ENCODE assay signal across 29 cellular contexts in genomic region chr6:164534070-164534766, GRCh38.
"Had no signal": no experiment of that assay in that cellular context is flagged by ENCODE, and none has a peak within 500 bp of the region (broad histone marks: within the 10 kb centered on the region; RNA-seq: fewer than 3 reads in every experiment).

No MANE protein-coding gene starts in this region.

- DNase-seq: activated B cell treated with CpG ODN at 0.5 μM for 24 hours; activated CD4-positive, alpha-beta T cell treated with anti-CD3 and anti-CD28 coated beads for 48 hours; activated CD4-positive, alpha-beta T cell treated with anti-CD3 and anti-CD28 coated beads, Interleukin-2, amount 50 U/mL, for 1 hour; activated CD4-positive, alpha-beta T cell treated with anti-CD3 and anti-CD28 coated beads, Interleukin-2, amount 50 U/mL, for 48 hours; activated CD8-positive, alpha-beta memory T cell treated with anti-CD3 and anti-CD28 coated beads for 24 hours; activated CD8-positive, alpha-beta T cell treated with anti-CD3 and anti-CD28 coated beads for 36 hours; activated effector memory CD4-positive, alpha-beta T cell treated with Interleukin-2 at 50 U/mL for 16 hours; activated gamma-delta T cell treated with Interleukin-2 at 50 U/mL for 16 hours; activated naive CD4-positive, alpha-beta T cell treated with anti-CD3 and anti-CD28 coated beads, Interleukin-2, amount 50 U/mL, for 16 hours; activated naive CD4-positive, alpha-beta T cell treated with Interleukin-2 at 50 U/mL for 16 hours; activated T-cell treated with anti-CD3 and anti-CD28 coated beads, Interleukin-2, amount 50 U/mL, for 4 hours; amniotic stem cell; anterior cingulate cortex; central memory CD4-positive, alpha-beta T cell; cerebellar nuclear complex; colonic mucosa; effector CD8-positive, alpha-beta T cell; esophagus squamous epithelium; foreskin melanocyte; T-helper 1 cell; T-helper 17 cell; T1000; WERI-Rb-1 had no signal

- H3K4me1 Mint-ChIP-seq: activated B cell treated with CpG ODN at 0.5 μM for 24 hours; activated T-helper 17 cell treated with anti-CD3 and anti-CD28 coated beads, Interleukin-2, amount 50 U/mL, for 72 hours; T-helper 17 cell had no signal

- H3K4me3 Mint-ChIP-seq: activated B cell treated with CpG ODN at 0.5 μM for 24 hours; activated CD8-positive, alpha-beta T cell treated with anti-CD3 and anti-CD28 coated beads for 36 hours; activated naive CD8-positive, alpha-beta T cell; activated T-cell treated with anti-CD3 and anti-CD28 coated beads, Interleukin-2, amount 50 U/mL, for 4 hours; activated T-helper 17 cell treated with anti-CD3 and anti-CD28 coated beads, Interleukin-2, amount 50 U/mL, for 72 hours; T-helper 17 cell; T-helper 2 cell treated with Interferon-gamma antibody and Interleukin-4, amounts not matched to agents 5 μg/mL and 100 μg/mL, for 36 hours had no signal

- H3K27ac ChIP-seq: colonic mucosa, epithelial cell of prostate, esophagus squamous epithelium, gastroesophageal sphincter, WERI-Rb-1 had no signal

- H3K27me3 ChIP-seq: colonic mucosa, esophagus squamous epithelium, gastroesophageal sphincter had no signal

- H3K27me3 Mint-ChIP-seq: activated B cell treated with CpG ODN at 0.5 μM for 24 hours; activated CD8-positive, alpha-beta T cell treated with anti-CD3 and anti-CD28 coated beads for 36 hours; activated naive CD8-positive, alpha-beta T cell; activated T-helper 17 cell treated with anti-CD3 and anti-CD28 coated beads, Interleukin-2, amount 50 U/mL, for 72 hours; T-helper 17 cell had no signal

- H3K4me3 ChIP-seq: colonic mucosa, esophagus squamous epithelium, gastroesophageal sphincter had no signal

- H3K27ac Mint-ChIP-seq: activated B cell treated with CpG ODN at 0.5 μM for 24 hours; activated CD8-positive, alpha-beta T cell treated with anti-CD3 and anti-CD28 coated beads for 36 hours; activated naive CD8-positive, alpha-beta T cell; activated T-helper 17 cell treated with anti-CD3 and anti-CD28 coated beads, Interleukin-2, amount 50 U/mL, for 72 hours; T-helper 17 cell; T-helper 2 cell treated with Interferon-gamma antibody and Interleukin-4, amounts not matched to agents 5 μg/mL and 100 μg/mL, for 36 hours had no signal

- H3K36me3 ChIP-seq: colonic mucosa, esophagus squamous epithelium, gastroesophageal sphincter, WERI-Rb-1 had no signal

- ATAC-seq: activated CD4-positive, CD25-positive, alpha-beta regulatory T cell treated with anti-CD3 and anti-CD28 coated beads, Interleukin-2, amount 50 U/mL, for 24 hours; activated CD8-positive, alpha-beta T cell treated with anti-CD3 and anti-CD28 coated beads for 36 hours; activated T-cell treated with anti-CD3 and anti-CD28 coated beads, Interleukin-2, amount 50 U/mL, for 4 hours; activated T-helper 17 cell treated with anti-CD3 and anti-CD28 coated beads, Interleukin-2, amount 50 U/mL, for 72 hours; gastroesophageal sphincter; T-helper 17 cell had no signal

- H3K36me3 Mint-ChIP-seq: activated naive CD8-positive, alpha-beta T cell had no signal

- H3K9me3 ChIP-seq: colonic mucosa, esophagus squamous epithelium, gastroesophageal sphincter had no signal

- H3K4me1 ChIP-seq: colonic mucosa, esophagus squamous epithelium, gastroesophageal sphincter had no signal
